ENCODE assay signal across 1 cellular context in the genomic region with DNA sequence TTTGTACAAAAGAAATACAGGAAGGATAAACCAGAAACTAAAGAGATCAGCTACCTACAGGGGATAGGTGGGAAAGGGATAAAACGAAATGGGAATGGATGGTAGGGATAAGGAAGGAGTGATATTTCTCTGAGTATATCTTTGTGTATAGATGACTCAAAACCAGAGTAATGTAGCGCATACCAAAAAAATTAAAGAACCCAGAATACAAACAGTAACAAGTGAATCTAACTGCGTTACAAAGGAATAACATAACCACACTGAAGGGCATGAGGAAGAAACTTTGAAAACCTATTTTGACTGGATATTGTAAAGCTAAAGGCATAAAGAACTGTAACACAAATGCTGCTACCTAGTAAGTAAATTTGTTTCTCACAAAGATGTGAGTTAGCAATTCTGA.
TF ChIP-seq lines count a peak whose summit lies in the region.

No MANE protein-coding gene starts in this region.

TF ChIP-seq in IMR-90, 13 proteins besides CTCF, POLR2A, EP300 and RAD21:
- TF ChIP-seq, protein P1, sequence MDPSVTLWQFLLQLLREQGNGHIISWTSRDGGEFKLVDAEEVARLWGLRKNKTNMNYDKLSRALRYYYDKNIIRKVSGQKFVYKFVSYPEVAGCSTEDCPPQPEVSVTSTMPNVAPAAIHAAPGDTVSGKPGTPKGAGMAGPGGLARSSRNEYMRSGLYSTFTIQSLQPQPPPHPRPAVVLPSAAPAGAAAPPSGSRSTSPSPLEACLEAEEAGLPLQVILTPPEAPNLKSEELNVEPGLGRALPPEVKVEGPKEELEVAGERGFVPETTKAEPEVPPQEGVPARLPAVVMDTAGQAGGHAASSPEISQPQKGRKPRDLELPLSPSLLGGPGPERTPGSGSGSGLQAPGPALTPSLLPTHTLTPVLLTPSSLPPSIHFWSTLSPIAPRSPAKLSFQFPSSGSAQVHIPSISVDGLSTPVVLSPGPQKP (IDR thresholded peaks at IDR 0.05; ENCODE audit: borderline replicate concordance, low read depth, low read length): no peak
- TF ChIP-seq CEBPB (IDR thresholded peaks at IDR 0.05; ENCODE audit: low read depth, low read length): no peak
- TF ChIP-seq SMC3 (IDR thresholded peaks at IDR 0.05; ENCODE audit: low read depth, low read length): no peak
- TF ChIP-seq, protein P2, sequence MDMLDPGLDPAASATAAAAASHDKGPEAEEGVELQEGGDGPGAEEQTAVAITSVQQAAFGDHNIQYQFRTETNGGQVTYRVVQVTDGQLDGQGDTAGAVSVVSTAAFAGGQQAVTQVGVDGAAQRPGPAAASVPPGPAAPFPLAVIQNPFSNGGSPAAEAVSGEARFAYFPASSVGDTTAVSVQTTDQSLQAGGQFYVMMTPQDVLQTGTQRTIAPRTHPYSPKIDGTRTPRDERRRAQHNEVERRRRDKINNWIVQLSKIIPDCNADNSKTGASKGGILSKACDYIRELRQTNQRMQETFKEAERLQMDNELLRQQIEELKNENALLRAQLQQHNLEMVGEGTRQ (IDR thresholded peaks at IDR 0.05; ENCODE audit: low read depth, low read length): no peak
- no peak for TF ChIP-seq NFE2L2 (IDR thresholded peaks at IDR 0.05; ENCODE audit: low read depth, low read length)
- no peak for TF ChIP-seq RFX5 (IDR thresholded peaks at IDR 0.05; ENCODE audit: low read depth, low read length)
